Comparison of ENCODE assay signal across 29 cellular contexts in genomic region chr12:19034937-19035336, GRCh38.
"Had no signal": no experiment of that assay in that cellular context is flagged by ENCODE, and none has a peak within 500 bp of the region (broad histone marks: within the 10 kb centered on the region; RNA-seq: fewer than 3 reads in every experiment).

No MANE protein-coding gene starts in this region.

- H3K9me3 ChIP-seq: adrenal gland, ascending aorta, colonic mucosa had no signal

- H3K4me3 ChIP-seq: adrenal gland, ascending aorta, colonic mucosa, heart left ventricle had no signal

- H3K4me1 ChIP-seq: adrenal gland, ascending aorta, colonic mucosa had no signal

- H3K27me3 ChIP-seq: adrenal gland, ascending aorta, brain microvascular endothelial cell, colonic mucosa, heart left ventricle had no signal

- FAIRE-seq: endometrium, endothelial cell of umbilical vein, frontal cortex had no signal

- ATAC-seq: activated CD4-positive, alpha-beta T cell treated with anti-CD3 and anti-CD28 coated beads for 36 hours; activated CD8-positive, alpha-beta memory T cell treated with anti-CD3 and anti-CD28 coated beads, Interleukin-2, amount 10 ng/mL, durations not matched to agents 7 days and 5 days; activated CD8-positive, alpha-beta T cell treated with anti-CD3 and anti-CD28 coated beads, Interleukin-2, amount 10 ng/mL, durations not matched to agents 7 days and 5 days; activated naive CD8-positive, alpha-beta T cell treated with anti-CD3 and anti-CD28 coated beads, Interleukin-2, amount 50 U/mL, for 24 hours; T-helper 17 cell had no signal

- DNase-seq: activated CD4-positive, alpha-beta memory T cell treated with anti-CD3 and anti-CD28 coated beads for 36 hours; activated CD4-positive, alpha-beta T cell treated with anti-CD3 and anti-CD28 coated beads for 36 hours; activated CD4-positive, alpha-beta T cell treated with anti-CD3 and anti-CD28 coated beads, Interleukin-2, amount 10 ng/mL, durations not matched to agents 24 days and 14 days; activated CD4-positive, CD25-positive, alpha-beta regulatory T cell; activated CD4-positive, CD25-positive, alpha-beta regulatory T cell treated with anti-CD3 and anti-CD28 coated beads, Interleukin-2, amount 50 U/mL, for 72 hours; activated CD8-positive, alpha-beta memory T cell treated with anti-CD3 and anti-CD28 coated beads, Interleukin-2, amount 10 ng/mL, durations not matched to agents 7 days and 5 days; activated CD8-positive, alpha-beta memory T cell treated with anti-CD3 and anti-CD28 coated beads, Interleukin-2, amount 50 U/mL, for 4 hours; activated CD8-positive, alpha-beta T cell treated with anti-CD3 and anti-CD28 coated beads, Interleukin-2, amount 10 ng/mL, durations not matched to agents 7 days and 5 days; activated effector memory CD4-positive, alpha-beta T cell treated with anti-CD3 and anti-CD28 coated beads, Interleukin-2, amount 50 U/mL, for 16 hours; activated naive CD4-positive, alpha-beta T cell treated with anti-CD3 and anti-CD28 coated beads for 36 hours; activated naive CD8-positive, alpha-beta T cell treated with anti-CD3 and anti-CD28 coated beads for 36 hours; activated naive CD8-positive, alpha-beta T cell treated with anti-CD3 and anti-CD28 coated beads, Interleukin-2, amount 50 U/mL, for 24 hours; activated T-cell treated with anti-CD3 and anti-CD28 coated beads, Interleukin-2, amount 50 U/mL, for 1 hour; activated T-cell treated with anti-CD3 and anti-CD28 coated beads, Interleukin-2, amount 50 U/mL, for 48 hours; adrenal gland; central memory CD4-positive, alpha-beta T cell; cerebellar nuclear complex; colonic mucosa; effector CD8-positive, alpha-beta T cell; glutamatergic neuron; heart left ventricle; T-helper 1 cell; T-helper 17 cell had no signal

- H3K36me3 ChIP-seq: adrenal gland, ascending aorta, brain microvascular endothelial cell, colonic mucosa, heart left ventricle had no signal

- H3K27ac ChIP-seq: adrenal gland, ascending aorta, brain microvascular endothelial cell, colonic mucosa, epithelial cell of prostate had no signal
